ENCODE assay signal across 8 cellular contexts in genomic region chr2:68467077-68467960, GRCh38. TPM values are rescaled to one million over a fixed set of nuclear protein-coding genes. Genes with fewer than 3 reads are reported as not detected.
DNase-seq lines count a peak whose midpoint lies in the region; ATAC-seq and TF ChIP-seq lines count a peak whose summit lies in the region.

Gene APLF, plus strand, starts transcription at chr2:68467585. Its CDS starts 147 bp downstream, at chr2:68467732.
Gene FBXO48, minus strand, starts transcription at chr2:68467294. Its CDS starts 2,149 bp downstream, at chr2:68465145.

- ATAC-seq in GM19372 (IDR thresholded peaks at IDR 0.05; ENCODE audit: low read depth, unreplicated experiment), result peak; percentile 89
- peak; percentile 89 for ATAC-seq in HG03521 (IDR thresholded peaks at IDR 0.05; ENCODE audit: unreplicated experiment)
- peak; percentile 94 for ATAC-seq in left colon

- peak within 1 kb of the TSS; percentile 60 for H3K27ac ChIP-seq in C4-2B

- intact Hi-C loops in left colon (cut with DNase I, micrococcal nuclease), result loop anchor here in 1 of 2 donors (10.0 kb wide), 1 partner anchor 247 kb away; no protein-coding TSS in a partner anchor

- no peak for TF ChIP-seq CTCF in C4-2B (conservative IDR thresholded peaks at IDR 0.05)

- DNase-seq in NCI-H69 (lab: John Stamatoyannopoulos, UW) (peak; percentile 97), cortex of kidney (lab: John Stamatoyannopoulos, UW) (peak; percentile 59), left colon (peak; percentile 98 to 99)
- DNase-seq in activated CD4-positive, alpha-beta T cell treated with anti-CD3 and anti-CD28 coated beads, Interleukin-2, amount 50 U/mL, for 1 hour, result peak; percentile 98
- peak; percentile 95 to 97 for DNase-seq in stimulated activated CD4-positive, alpha-beta T cell treated with anti-CD3 and anti-CD28 coated beads, Interleukin-1b, Interleukin-23, amount 100 ng/mL, for 4 hours (ENCODE audit: low read depth in 2 of 2)

RNA-seq across cellular contexts. Expression of gene APLF, which starts in this region (rescaled TPM):
- total RNA-seq in left colon, result 1 to 10 TPM; 1.3 to 3.4 TPM

RNA-seq across cellular contexts. Expression of gene FBXO48, which starts in this region (rescaled TPM):
- 1 to 10 TPM; 1.5 to 2.1 TPM for total RNA-seq in left colon

Comparison
In these comparisons a context has a peak if more than half of its experiments do, and no peak if none do; other contexts are left out.
1. Peak in every context shown above with its lines: DNase-seq, ATAC-seq and H3K27ac ChIP-seq.